ENCODE assay signal across 8 cellular contexts in genomic region chr1:202810193-202810614, GRCh38. TPM values are rescaled to one million over a fixed set of nuclear protein-coding genes. Genes with fewer than 3 reads are reported as not detected.
DNase-seq lines count a peak whose midpoint lies in the region; ATAC-seq, FAIRE-seq and TF ChIP-seq lines count a peak whose summit lies in the region.

No MANE protein-coding gene starts in this region.

- in situ Hi-C loops in GM13977 (cut with MboI; ENCODE audit: low pct_unique_long_range_greater_than_20kb, low sequenced_read_pairs, unreplicated experiment): no loop called here

- H3K4me3 ChIP-seq in RWPE2 (ENCODE audit: severe bottlenecking): peak overlapping the region; percentile 65
- peak overlapping the region; percentile 47 to 90 (median 72) for H3K4me3 ChIP-seq in esophagus squamous epithelium
- peak overlapping the region; percentile 51 to 73 (median 60) for H3K4me3 ChIP-seq in pancreas

- H3K4me3 Mint-ChIP-seq in Calu3 (ENCODE audit: low read depth, unreplicated experiment): peak overlapping the region; percentile 67

- no TSS peak for BruUV-seq in Calu3 (replicated peaks; lab: Mats Ljungman, UMichigan)

- 5 to 11% methylated on average over 13 of the region's 13 CpGs for WGBS in esophagus squamous epithelium, 2 donors
- 3 to 4% methylated on average over 13 of the region's 13 CpGs for WGBS in pancreas, 2 donors

- no peaks in the 10 kb centered on the region; the same call in 1 of the 2 replicates for H3K36me3 ChIP-seq in RWPE2 (ENCODE audit: low read depth)
- no peaks in the 10 kb centered on the region for H3K36me3 ChIP-seq in esophagus squamous epithelium
- H3K36me3 ChIP-seq in pancreas: no peaks in the 10 kb centered on the region

- CTCF ChIA-PET in Calu3 (lab: Charles Lee): interaction anchor here (0.6 to 1.2 kb wide), 2 partner anchors 11 to 77 kb away, joined by 3 to 5 read pairs; no protein-coding TSS in a partner anchor

- H3K9me3 ChIP-seq in RWPE2 (ENCODE audit: severe bottlenecking): no peaks in the 10 kb centered on the region
- H3K9me3 ChIP-seq in esophagus squamous epithelium: no peaks in the 10 kb centered on the region
- no peaks in the 10 kb centered on the region for H3K9me3 ChIP-seq in pancreas

- peaks cover 19% of the 10 kb centered on the region for H3K4me1 ChIP-seq in RWPE2 (ENCODE audit: insufficient read depth, poor library complexity, severe bottlenecking)
- peaks cover 16 to 78% (median 27%) of the 10 kb centered on the region in 3 donors for H3K4me1 ChIP-seq in esophagus squamous epithelium
- H3K4me1 ChIP-seq in pancreas: peaks cover 0 to 8% (median 0%) of the 10 kb centered on the region in 3 donors

- DNase-seq in Calu3 (no peak), RWPE2 (ENCODE audit: low spot score) (no peak), esophagus squamous epithelium (lab: John Stamatoyannopoulos, UW) (no peak), pancreas (no peak), HPDE6-E6E7 (ENCODE audit: extremely low spot score) (no peak), GM13977 (ENCODE audit: low spot score) (no peak), GM12892 (ENCODE audit: insufficient read length) (no peak), left colon (no peak)

- peaks cover 46% of the 10 kb centered on the region for H3K4me1 Mint-ChIP-seq in Calu3 (ENCODE audit: low read depth, unreplicated experiment)

- TF ChIP-seq CTCF in Calu3 (IDR thresholded peaks at IDR 0.05; ENCODE audit: unreplicated experiment) (no peak), RWPE2 (IDR thresholded peaks at IDR 0.05; ENCODE audit: poor library complexity, severe bottlenecking) (no peak), esophagus squamous epithelium (IDR thresholded peaks at IDR 0.05) (no peak), pancreas (IDR thresholded peaks at IDR 0.05) (no peak), GM13977 (IDR thresholded peaks at IDR 0.05; ENCODE audit: extremely low read depth, insufficient read depth, missing control alignments) (no peak)

- peak overlapping the region; percentile 42 for H3K27ac Mint-ChIP-seq in Calu3 (ENCODE audit: unreplicated experiment)

- H3K9me3 Mint-ChIP-seq in Calu3 (ENCODE audit: low read depth, unreplicated experiment): no peaks in the 10 kb centered on the region

- H3K27me3 ChIP-seq in RWPE2 (ENCODE audit: insufficient read depth, poor library complexity, severe bottlenecking) (no peaks in the 10 kb centered on the region), esophagus squamous epithelium (no peaks in the 10 kb centered on the region), pancreas (no peaks in the 10 kb centered on the region)

- no peaks in the 10 kb centered on the region for H3K27me3 Mint-ChIP-seq in Calu3 (ENCODE audit: unreplicated experiment)

- peak overlapping the region; percentile 35 for H3K27ac ChIP-seq in RWPE2 (ENCODE audit: poor library complexity, severe bottlenecking)
- H3K27ac ChIP-seq in esophagus squamous epithelium: peak overlapping the region; percentile 78 to 92 (median 91)
- H3K27ac ChIP-seq in pancreas: peak overlapping the region; percentile 3 to 84 (median 54)

- intact Hi-C loops in Calu3 (cut with micrococcal nuclease; ENCODE audit: unreplicated experiment): loop anchor here (2.0 kb wide), 1 partner anchor 79 kb away; the partner anchor contains the start of gene RABIF
- intact Hi-C loops in esophagus squamous epithelium (cut with DNase I): no loop called here
- intact Hi-C loops in pancreas (cut with DNase I): no loop called here
- intact Hi-C loops in left colon (cut with DNase I, micrococcal nuclease): no loop called here

- ATAC-seq in RWPE2 (ENCODE audit: low read depth) (no peak), pancreas (no peak), left colon (no peak)

- FAIRE-seq in pancreas (lab: Jason Lieb, UNC): no peak
- no peak for FAIRE-seq in GM12892 (lab: Jason Lieb, UNC)

- no peak for TF ChIP-seq POLR2A in esophagus squamous epithelium (IDR thresholded peaks at IDR 0.05)
- no peak for TF ChIP-seq POLR2A in GM12892 (IDR thresholded peaks at IDR 0.05; ENCODE audit: low read depth, low read length)

- peaks cover 54% of the 10 kb centered on the region for H3K36me3 Mint-ChIP-seq in Calu3 (ENCODE audit: insufficient read depth, unreplicated experiment)

RNA-seq across cellular contexts. Expression of gene PCAT6, which starts 0.6 kb away (rescaled TPM):
- 1.3 and 2.8 TPM in 2 replicates for total RNA-seq in Calu3 (2022)
- 1 to 10 TPM in 2 of 4 donors, under 1 TPM in 2; 0.57 to 1.2 (median 1.1) TPM for total RNA-seq in esophagus squamous epithelium
- 1 to 10 TPM in 1 of 6 donors, under 1 TPM in 5; 0.31 to 1.2 (median 0.66) TPM for total RNA-seq in pancreas
- 1 to 10 TPM; 1.7 to 2.5 TPM for polyA plus RNA-seq in pancreas
- polyA plus RNA-seq in GM12892 (2012; ENCODE audit: missing spikeins): 1.5 TPM
- total RNA-seq in left colon: 1 to 10 TPM; 1.2 to 1.4 TPM

RNA-seq across cellular contexts. Expression of gene KDM5B, which starts 2.0 kb away (rescaled TPM):
- total RNA-seq in Calu3 (2022) (86.6 and 86.7 TPM in 2 replicates), esophagus squamous epithelium (10 to 100 TPM; 41.2 to 88.9 (median 60.3) TPM), pancreas (10 to 100 TPM; 18.2 to 47.0 (median 25.1) TPM), left colon (10 to 100 TPM; 63.1 to 65.5 TPM)
- polyA plus RNA-seq in pancreas: 10 to 100 TPM in 1 of 2 donors, 1 to 10 TPM in 1; 7.3 to 10.5 TPM
- 13.5 TPM for polyA plus RNA-seq in GM12892 (2012; ENCODE audit: missing spikeins)

Comparison
In these comparisons a context has a peak if more than half of its experiments do, and no peak if none do; other contexts are left out.
1. H3K27ac ChIP-seq: peak in every context shown above with its lines; median percentile 91 in esophagus squamous epithelium; 54 in pancreas; 35 in RWPE2.